ENCODE assay signal across 1 cellular context in the genomic region with DNA sequence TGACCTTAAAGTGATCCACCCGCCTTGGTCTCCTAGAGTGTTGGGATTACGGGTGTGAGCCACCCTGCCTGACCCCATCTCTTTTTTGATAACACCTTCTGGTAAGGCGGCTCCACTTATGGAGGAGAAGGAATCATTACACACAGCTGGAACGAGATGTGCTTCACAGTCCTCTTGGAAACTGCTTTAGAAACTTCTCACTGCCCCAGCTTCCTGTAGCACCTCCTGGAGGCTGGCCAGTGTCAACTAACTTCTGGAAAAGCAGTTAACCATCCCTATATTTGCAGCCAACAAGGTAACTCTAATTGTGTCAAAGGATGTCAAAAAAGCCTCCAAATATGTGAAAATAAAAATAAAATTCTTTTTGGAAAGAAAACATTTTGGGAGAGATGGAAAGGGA.
TF ChIP-seq lines count a peak whose summit lies in the region.

No MANE protein-coding gene starts in this region.

TF ChIP-seq in K562, 482 proteins besides CTCF, POLR2A, EP300 and RAD21 (continued from another document):
- TF ChIP-seq, protein P1, sequence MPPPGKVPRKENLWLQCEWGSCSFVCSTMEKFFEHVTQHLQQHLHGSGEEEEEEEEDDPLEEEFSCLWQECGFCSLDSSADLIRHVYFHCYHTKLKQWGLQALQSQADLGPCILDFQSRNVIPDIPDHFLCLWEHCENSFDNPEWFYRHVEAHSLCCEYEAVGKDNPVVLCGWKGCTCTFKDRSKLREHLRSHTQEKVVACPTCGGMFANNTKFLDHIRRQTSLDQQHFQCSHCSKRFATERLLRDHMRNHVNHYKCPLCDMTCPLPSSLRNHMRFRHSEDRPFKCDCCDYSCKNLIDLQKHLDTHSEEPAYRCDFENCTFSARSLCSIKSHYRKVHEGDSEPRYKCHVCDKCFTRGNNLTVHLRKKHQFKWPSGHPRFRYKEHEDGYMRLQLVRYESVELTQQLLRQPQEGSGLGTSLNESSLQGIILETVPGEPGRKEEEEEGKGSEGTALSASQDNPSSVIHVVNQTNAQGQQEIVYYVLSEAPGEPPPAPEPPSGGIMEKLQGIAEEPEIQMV (tag; conservative IDR thresholded peaks at IDR 0.05; ENCODE audit: low read depth), result no peak
- TF ChIP-seq, protein P2, sequence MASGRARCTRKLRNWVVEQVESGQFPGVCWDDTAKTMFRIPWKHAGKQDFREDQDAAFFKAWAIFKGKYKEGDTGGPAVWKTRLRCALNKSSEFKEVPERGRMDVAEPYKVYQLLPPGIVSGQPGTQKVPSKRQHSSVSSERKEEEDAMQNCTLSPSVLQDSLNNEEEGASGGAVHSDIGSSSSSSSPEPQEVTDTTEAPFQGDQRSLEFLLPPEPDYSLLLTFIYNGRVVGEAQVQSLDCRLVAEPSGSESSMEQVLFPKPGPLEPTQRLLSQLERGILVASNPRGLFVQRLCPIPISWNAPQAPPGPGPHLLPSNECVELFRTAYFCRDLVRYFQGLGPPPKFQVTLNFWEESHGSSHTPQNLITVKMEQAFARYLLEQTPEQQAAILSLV (tag; IDR thresholded peaks at IDR 0.05), result no peak
- TF ChIP-seq NRF1 (conservative IDR thresholded peaks at IDR 0.05 in 1 of 2, IDR thresholded peaks at IDR 0.05 in 1 of 2) (no peak), NR2C2 (CRISPR knock-in tag; IDR thresholded peaks at IDR 0.05) (no peak), NR2C2 (tag; IDR thresholded peaks at IDR 0.05) (0 out of 2 replicates have a peak, but pooled peaks have one; percentile 15), GABPB2 (CRISPR knock-in tag; conservative IDR thresholded peaks at IDR 0.05) (no peak), ZNF232 (CRISPR knock-in tag; IDR thresholded peaks at IDR 0.05) (no peak), ZNF764 (CRISPR knock-in tag; IDR thresholded peaks at IDR 0.05; ENCODE audit: low read depth) (0 out of 2 replicates have a peak, but pooled peaks have one; percentile 47), HDAC6 (IDR thresholded peaks at IDR 0.05; ENCODE audit: low read depth, low read length) (no peak), STAG1 (CRISPR knock-in tag; IDR thresholded peaks at IDR 0.05; ENCODE audit: borderline replicate concordance) (no peak)
- TF ChIP-seq, protein P3, sequence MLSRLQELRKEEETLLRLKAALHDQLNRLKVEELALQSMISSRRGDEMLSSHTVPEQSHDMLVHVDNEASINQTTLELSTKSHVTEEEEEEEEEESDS (CRISPR knock-in tag; IDR thresholded peaks at IDR 0.05), result no peak
- TF ChIP-seq, protein P4, sequence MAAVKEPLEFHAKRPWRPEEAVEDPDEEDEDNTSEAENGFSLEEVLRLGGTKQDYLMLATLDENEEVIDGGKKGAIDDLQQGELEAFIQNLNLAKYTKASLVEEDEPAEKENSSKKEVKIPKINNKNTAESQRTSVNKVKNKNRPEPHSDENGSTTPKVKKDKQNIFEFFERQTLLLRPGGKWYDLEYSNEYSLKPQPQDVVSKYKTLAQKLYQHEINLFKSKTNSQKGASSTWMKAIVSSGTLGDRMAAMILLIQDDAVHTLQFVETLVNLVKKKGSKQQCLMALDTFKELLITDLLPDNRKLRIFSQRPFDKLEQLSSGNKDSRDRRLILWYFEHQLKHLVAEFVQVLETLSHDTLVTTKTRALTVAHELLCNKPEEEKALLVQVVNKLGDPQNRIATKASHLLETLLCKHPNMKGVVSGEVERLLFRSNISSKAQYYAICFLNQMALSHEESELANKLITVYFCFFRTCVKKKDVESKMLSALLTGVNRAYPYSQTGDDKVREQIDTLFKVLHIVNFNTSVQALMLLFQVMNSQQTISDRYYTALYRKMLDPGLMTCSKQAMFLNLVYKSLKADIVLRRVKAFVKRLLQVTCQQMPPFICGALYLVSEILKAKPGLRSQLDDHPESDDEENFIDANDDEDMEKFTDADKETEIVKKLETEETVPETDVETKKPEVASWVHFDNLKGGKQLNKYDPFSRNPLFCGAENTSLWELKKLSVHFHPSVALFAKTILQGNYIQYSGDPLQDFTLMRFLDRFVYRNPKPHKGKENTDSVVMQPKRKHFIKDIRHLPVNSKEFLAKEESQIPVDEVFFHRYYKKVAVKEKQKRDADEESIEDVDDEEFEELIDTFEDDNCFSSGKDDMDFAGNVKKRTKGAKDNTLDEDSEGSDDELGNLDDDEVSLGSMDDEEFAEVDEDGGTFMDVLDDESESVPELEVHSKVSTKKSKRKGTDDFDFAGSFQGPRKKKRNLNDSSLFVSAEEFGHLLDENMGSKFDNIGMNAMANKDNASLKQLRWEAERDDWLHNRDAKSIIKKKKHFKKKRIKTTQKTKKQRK (IDR thresholded peaks at IDR 0.05; ENCODE audit: borderline replicate concordance, low read depth, low read length), result no peak
- TF ChIP-seq, protein P5, sequence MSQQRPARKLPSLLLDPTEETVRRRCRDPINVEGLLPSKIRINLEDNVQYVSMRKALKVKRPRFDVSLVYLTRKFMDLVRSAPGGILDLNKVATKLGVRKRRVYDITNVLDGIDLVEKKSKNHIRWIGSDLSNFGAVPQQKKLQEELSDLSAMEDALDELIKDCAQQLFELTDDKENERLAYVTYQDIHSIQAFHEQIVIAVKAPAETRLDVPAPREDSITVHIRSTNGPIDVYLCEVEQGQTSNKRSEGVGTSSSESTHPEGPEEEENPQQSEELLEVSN (IDR thresholded peaks at IDR 0.05; ENCODE audit: borderline replicate concordance in 1 of 2, extremely low read depth in 1 of 2, insufficient read depth in 1 of 2, insufficient read length in 1 of 2, low read depth in 1 of 2, low read length in 1 of 2, poor library complexity in 1 of 2, severe bottlenecking in 1 of 2), result no peak
- TF ChIP-seq, protein P6, sequence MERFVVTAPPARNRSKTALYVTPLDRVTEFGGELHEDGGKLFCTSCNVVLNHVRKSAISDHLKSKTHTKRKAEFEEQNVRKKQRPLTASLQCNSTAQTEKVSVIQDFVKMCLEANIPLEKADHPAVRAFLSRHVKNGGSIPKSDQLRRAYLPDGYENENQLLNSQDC (CRISPR knock-in tag; IDR thresholded peaks at IDR 0.05), result no peak
- TF ChIP-seq, protein P7, sequence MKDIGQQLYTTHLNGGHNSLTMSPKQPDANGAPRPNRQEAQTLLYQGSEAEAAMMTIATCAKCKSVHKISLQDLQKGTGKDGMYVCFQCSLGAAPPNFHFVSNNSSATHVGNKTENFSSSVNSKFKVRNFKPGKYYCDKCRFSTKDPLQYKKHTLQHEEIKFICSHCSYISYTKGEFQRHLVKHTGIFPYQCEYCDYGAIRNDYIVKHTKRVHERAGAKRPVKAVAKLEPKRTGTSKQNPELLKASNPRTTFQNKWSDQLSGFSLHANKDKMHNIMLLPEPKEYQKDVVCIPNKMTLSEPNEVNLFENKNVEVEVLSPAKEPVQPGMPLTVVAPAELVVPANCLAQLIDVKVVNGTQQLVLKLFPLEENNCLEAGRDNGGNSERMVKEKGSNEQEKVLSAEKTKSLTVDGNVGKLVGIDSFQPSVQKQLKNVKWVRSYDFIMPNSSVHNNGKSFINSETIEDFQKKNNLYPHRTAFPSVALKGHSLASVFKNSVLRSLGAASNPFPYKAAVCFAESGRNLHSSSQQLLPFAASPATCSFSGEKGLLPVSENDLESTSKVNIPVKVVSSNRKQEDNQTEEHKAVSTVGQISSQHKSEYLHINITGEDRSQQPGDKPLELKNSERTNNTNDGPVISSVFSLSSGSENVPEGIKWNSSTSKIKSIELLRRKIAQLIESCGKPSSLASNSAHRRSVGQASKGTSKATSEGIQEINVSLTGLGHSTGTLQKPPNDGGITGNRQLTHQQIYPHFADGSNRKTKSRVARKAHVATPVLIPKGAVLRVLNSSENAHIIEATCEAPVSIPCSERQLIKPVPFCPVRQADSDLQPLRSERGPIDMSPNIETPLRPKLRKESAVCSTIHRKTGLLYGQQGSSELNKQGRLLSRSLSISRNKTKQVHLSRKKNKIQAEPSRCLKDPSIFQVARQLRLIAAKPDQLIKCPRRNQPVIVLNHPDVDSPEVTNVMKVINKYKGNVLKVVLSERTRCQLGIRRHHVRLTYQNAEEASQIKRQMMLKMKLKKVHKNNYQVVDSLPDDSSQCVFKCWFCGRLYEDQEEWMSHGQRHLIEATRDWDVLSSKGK (CRISPR knock-in tag; IDR thresholded peaks at IDR 0.05), result no peak
